ENCODE assay signal across 1 cellular context in genomic region chr4:87213425-87213824, GRCh38.
TF ChIP-seq lines count a peak whose summit lies in the region.

No MANE protein-coding gene starts in this region.

TF ChIP-seq in HEK293, 187 proteins besides CTCF, POLR2A, EP300 and RAD21 (continued from another document):
- peak; percentile 45; the same call in 1 of the 2 replicates for TF ChIP-seq PRDM6 (tag by site-specific recombination; IDR thresholded peaks at IDR 0.05)
- no peak for TF ChIP-seq OVOL3 (tag by site-specific recombination; IDR thresholded peaks at IDR 0.05)
- 0 out of 2 replicates have a peak, but pooled peaks have one; percentile 18 for TF ChIP-seq ZXDB (tag by site-specific recombination; IDR thresholded peaks at IDR 0.05)
- TF ChIP-seq ZBTB11 (tag by site-specific recombination; conservative IDR thresholded peaks at IDR 0.05; ENCODE audit: low read depth), result 0 out of 2 replicates have a peak, but pooled peaks have one; percentile 25
- TF ChIP-seq, protein P1, sequence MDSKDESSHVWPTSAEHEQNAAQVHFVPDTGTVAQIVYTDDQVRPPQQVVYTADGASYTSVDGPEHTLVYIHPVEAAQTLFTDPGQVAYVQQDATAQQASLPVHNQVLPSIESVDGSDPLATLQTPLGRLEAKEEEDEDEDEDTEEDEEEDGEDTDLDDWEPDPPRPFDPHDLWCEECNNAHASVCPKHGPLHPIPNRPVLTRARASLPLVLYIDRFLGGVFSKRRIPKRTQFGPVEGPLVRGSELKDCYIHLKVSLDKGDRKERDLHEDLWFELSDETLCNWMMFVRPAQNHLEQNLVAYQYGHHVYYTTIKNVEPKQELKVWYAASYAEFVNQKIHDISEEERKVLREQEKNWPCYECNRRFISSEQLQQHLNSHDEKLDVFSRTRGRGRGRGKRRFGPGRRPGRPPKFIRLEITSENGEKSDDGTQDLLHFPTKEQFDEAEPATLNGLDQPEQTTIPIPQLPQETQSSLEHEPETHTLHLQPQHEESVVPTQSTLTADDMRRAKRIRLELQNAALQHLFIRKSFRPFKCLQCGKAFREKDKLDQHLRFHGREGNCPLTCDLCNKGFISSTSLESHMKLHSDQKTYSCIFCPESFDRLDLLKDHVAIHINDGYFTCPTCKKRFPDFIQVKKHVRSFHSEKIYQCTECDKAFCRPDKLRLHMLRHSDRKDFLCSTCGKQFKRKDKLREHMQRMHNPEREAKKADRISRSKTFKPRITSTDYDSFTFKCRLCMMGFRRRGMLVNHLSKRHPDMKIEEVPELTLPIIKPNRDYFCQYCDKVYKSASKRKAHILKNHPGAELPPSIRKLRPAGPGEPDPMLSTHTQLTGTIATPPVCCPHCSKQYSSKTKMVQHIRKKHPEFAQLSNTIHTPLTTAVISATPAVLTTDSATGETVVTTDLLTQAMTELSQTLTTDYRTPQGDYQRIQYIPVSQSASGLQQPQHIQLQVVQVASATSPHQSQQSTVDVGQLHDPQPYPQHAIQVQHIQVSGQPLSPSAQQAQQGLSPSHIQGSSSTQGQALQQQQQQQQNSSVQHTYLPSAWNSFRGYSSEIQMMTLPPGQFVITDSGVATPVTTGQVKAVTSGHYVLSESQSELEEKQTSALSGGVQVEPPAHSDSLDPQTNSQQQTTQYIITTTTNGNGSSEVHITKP (tag by site-specific recombination; IDR thresholded peaks at IDR 0.05), result peak; percentile 38; the same call in 1 of the 2 replicates
- TF ChIP-seq OSR2 (tag by site-specific recombination; IDR thresholded peaks at IDR 0.05), result peak; percentile 84
- TF ChIP-seq ZNF629 (tag by site-specific recombination; IDR thresholded peaks at IDR 0.05), result 0 out of 2 replicates have a peak, but pooled peaks have one; percentile 12
- TF ChIP-seq ZNF501 (tag by site-specific recombination; IDR thresholded peaks at IDR 0.05), result 0 out of 2 replicates have a peak, but pooled peaks have one; percentile 24
- 0 out of 2 replicates have a peak, but pooled peaks have one; percentile 40 for TF ChIP-seq ZNF558 (tag by site-specific recombination; IDR thresholded peaks at IDR 0.05)
TF ChIP-seq in HEK293: peak in this region for 11.
